Comparison of ENCODE assay signal across 8 cellular contexts in the genomic region with DNA sequence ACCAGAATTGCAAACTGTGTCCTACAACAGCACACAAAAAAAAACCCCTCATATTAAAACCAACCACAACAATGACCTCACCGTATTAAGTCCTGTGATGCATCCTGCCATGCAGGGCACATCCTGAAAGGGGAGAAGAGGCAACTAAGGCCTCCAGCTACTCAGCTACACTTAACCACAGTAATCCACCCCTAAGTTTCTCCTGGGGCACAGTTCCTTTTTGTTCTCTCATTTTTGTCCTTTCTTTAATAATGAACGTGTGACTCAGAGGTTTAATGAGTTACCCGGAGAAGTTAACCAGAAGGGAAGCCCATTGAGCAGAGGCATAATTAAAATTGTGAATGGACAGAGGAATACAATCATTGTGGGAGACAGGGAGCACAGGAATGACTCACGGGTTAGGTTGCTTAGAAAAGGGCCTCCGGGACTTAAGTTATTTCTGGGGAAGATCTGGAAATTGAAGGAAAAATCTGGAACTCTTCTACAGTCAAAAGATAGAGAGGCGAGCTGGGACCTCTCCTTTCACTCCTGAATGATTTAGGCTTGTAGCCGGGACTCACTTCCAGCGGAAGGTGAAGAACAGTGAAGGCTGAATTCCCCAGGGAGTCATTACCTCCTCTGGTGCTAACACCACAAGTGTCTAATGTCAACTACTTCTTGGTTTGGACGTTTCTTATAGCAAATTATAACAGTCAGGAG. TPM values are rescaled to one million over a fixed set of nuclear protein-coding genes. Genes with fewer than 3 reads are reported as not detected.
A peak's percentile ranks its signal among the peaks of the same experiment; 100 is the strongest.
DNase-seq lines count a peak whose midpoint lies in the region; ATAC-seq and TF ChIP-seq lines count a peak whose summit lies in the region.

No MANE protein-coding gene starts in this region.

- H3K4me3 ChIP-seq in SJSA1 (no peak overlapping the region), adrenal gland (no peak overlapping the region), thyroid gland (replicated peaks in 1 of 3) (no peak overlapping the region)

- H3K36me3 Mint-ChIP-seq in activated CD4-positive, alpha-beta memory T cell treated with anti-CD3 and anti-CD28 coated beads for 36 hours, result peaks cover 12% of the 10 kb centered on the region
- peaks cover 14% of the 10 kb centered on the region for H3K36me3 Mint-ChIP-seq in activated CD4-positive, alpha-beta memory T cell treated with anti-CD3 and anti-CD28 coated beads, Interleukin-2, amount 10 ng/mL, durations not matched to agents 7 days and 5 days (ENCODE audit: low read depth)
- peaks cover 8% of the 10 kb centered on the region for H3K36me3 Mint-ChIP-seq in activated T-helper 2 cell treated with anti-CD3 and anti-CD28 coated beads, Interferon-gamma antibody, Interleukin-2, Interleukin-4, amounts not matched to agents 10 μg/mL and 5 μg/mL and 100 μg/mL, durations not matched to agents 14 hours and 24 hours and 36 hours (ENCODE audit: low read depth)

- H3K9me3 Mint-ChIP-seq in activated CD4-positive, alpha-beta memory T cell treated with anti-CD3 and anti-CD28 coated beads for 36 hours, result peaks cover 19% of the 10 kb centered on the region
- peaks cover 23% of the 10 kb centered on the region for H3K9me3 Mint-ChIP-seq in activated CD4-positive, alpha-beta memory T cell treated with anti-CD3 and anti-CD28 coated beads, Interleukin-2, amount 10 ng/mL, durations not matched to agents 7 days and 5 days
- peaks cover 16% of the 10 kb centered on the region for H3K9me3 Mint-ChIP-seq in activated T-helper 2 cell treated with anti-CD3 and anti-CD28 coated beads, Interferon-gamma antibody, Interleukin-2, Interleukin-4, amounts not matched to agents 10 μg/mL and 5 μg/mL and 100 μg/mL, durations not matched to agents 14 hours and 24 hours and 36 hours

- CTCF ChIA-PET in activated CD4-positive, alpha-beta memory T cell treated with anti-CD3 and anti-CD28 coated beads for 36 hours (lab: Charles Lee), result no interaction called here
- CTCF ChIA-PET in activated CD4-positive, alpha-beta memory T cell treated with anti-CD3 and anti-CD28 coated beads, Interleukin-2, amount 10 ng/mL, durations not matched to agents 7 days and 5 days (lab: Charles Lee), result no interaction called here

- no peak overlapping the region for H3K27ac Mint-ChIP-seq in activated CD4-positive, alpha-beta memory T cell treated with anti-CD3 and anti-CD28 coated beads for 36 hours
- no peak overlapping the region for H3K27ac Mint-ChIP-seq in activated CD4-positive, alpha-beta memory T cell treated with anti-CD3 and anti-CD28 coated beads, Interleukin-2, amount 10 ng/mL, durations not matched to agents 7 days and 5 days
- H3K27ac Mint-ChIP-seq in activated T-helper 2 cell treated with anti-CD3 and anti-CD28 coated beads, Interferon-gamma antibody, Interleukin-2, Interleukin-4, amounts not matched to agents 10 μg/mL and 5 μg/mL and 100 μg/mL, durations not matched to agents 14 hours and 24 hours and 36 hours, result no peak overlapping the region

- TF ChIP-seq CTCF in adrenal gland (IDR thresholded peaks at IDR 0.05) (no peak), thyroid gland (IDR thresholded peaks at IDR 0.05) (no peak)

- 72 to 77% (median 73%) methylated on average over 9 of the region's 9 CpGs for WGBS in adrenal gland, 4 donors
- WGBS in thyroid gland, 2 donors, result 55 to 82% methylated on average over 9 of the region's 9 CpGs

- intact Hi-C loops in activated CD4-positive, alpha-beta memory T cell treated with anti-CD3 and anti-CD28 coated beads for 36 hours (cut with micrococcal nuclease), result no loop called here
- intact Hi-C loops in adrenal gland (cut with DNase I), result no loop called here
- intact Hi-C loops in thyroid gland (cut with DNase I), result no loop called here
- intact Hi-C loops in activated T-helper 2 cell treated with anti-CD3 and anti-CD28 coated beads, Interferon-gamma antibody, Interleukin-2, Interleukin-4, amounts not matched to agents 10 μg/mL and 5 μg/mL and 100 μg/mL, durations not matched to agents 14 hours and 24 hours and 36 hours (cut with micrococcal nuclease), result no loop called here

- POLR2A ChIA-PET in activated CD4-positive, alpha-beta memory T cell treated with anti-CD3 and anti-CD28 coated beads for 36 hours (lab: Charles Lee), result no interaction called here
- POLR2A ChIA-PET in activated CD4-positive, alpha-beta memory T cell treated with anti-CD3 and anti-CD28 coated beads, Interleukin-2, amount 10 ng/mL, durations not matched to agents 7 days and 5 days (lab: Charles Lee), result no interaction called here

- H3K9me3 ChIP-seq in SJSA1 (replicated peaks) (no peaks in the 10 kb centered on the region), adrenal gland (replicated peaks in 1 of 3) (no peaks in the 10 kb centered on the region), thyroid gland (no peaks in the 10 kb centered on the region)

- H3K27ac ChIP-seq in SJSA1 (peak overlapping the region; percentile 86), adrenal gland (no peak overlapping the region), thyroid gland (no peak overlapping the region)

- ATAC-seq in HG03175 (IDR thresholded peaks at IDR 0.05; ENCODE audit: unreplicated experiment), result peak; percentile 88

- peaks cover 32% of the 10 kb centered on the region for H3K4me1 Mint-ChIP-seq in activated CD4-positive, alpha-beta memory T cell treated with anti-CD3 and anti-CD28 coated beads for 36 hours (ENCODE audit: low read depth)
- peaks cover 12% of the 10 kb centered on the region for H3K4me1 Mint-ChIP-seq in activated CD4-positive, alpha-beta memory T cell treated with anti-CD3 and anti-CD28 coated beads, Interleukin-2, amount 10 ng/mL, durations not matched to agents 7 days and 5 days
- peaks cover 12% of the 10 kb centered on the region for H3K4me1 Mint-ChIP-seq in activated T-helper 2 cell treated with anti-CD3 and anti-CD28 coated beads, Interferon-gamma antibody, Interleukin-2, Interleukin-4, amounts not matched to agents 10 μg/mL and 5 μg/mL and 100 μg/mL, durations not matched to agents 14 hours and 24 hours and 36 hours (ENCODE audit: low read depth)

- DNase-seq in activated CD4-positive, alpha-beta memory T cell treated with anti-CD3 and anti-CD28 coated beads for 36 hours, result peak; percentile 33
- no peak for DNase-seq in activated CD4-positive, alpha-beta memory T cell treated with anti-CD3 and anti-CD28 coated beads, Interleukin-2, amount 10 ng/mL, durations not matched to agents 7 days and 5 days
- DNase-seq in SJSA1 (ENCODE audit: low read depth in 1 of 2, low spot score in 2 of 2) (peak; percentile 76 to 93), islet precursor cell (peak; percentile 85), adrenal gland (no peak), thyroid gland (no peak)
- no peak for DNase-seq in activated T-helper 2 cell treated with anti-CD3 and anti-CD28 coated beads, Interferon-gamma antibody, Interleukin-2, Interleukin-4, amounts not matched to agents 10 μg/mL and 5 μg/mL and 100 μg/mL, durations not matched to agents 14 hours and 24 hours and 36 hours (ENCODE audit: low spot score)

- TF ChIP-seq POLR2A in adrenal gland (IDR thresholded peaks at IDR 0.05) (no peak), thyroid gland (IDR thresholded peaks at IDR 0.05) (no peak)

- no peaks in the 10 kb centered on the region for H3K27me3 Mint-ChIP-seq in activated CD4-positive, alpha-beta memory T cell treated with anti-CD3 and anti-CD28 coated beads for 36 hours
- H3K27me3 Mint-ChIP-seq in activated CD4-positive, alpha-beta memory T cell treated with anti-CD3 and anti-CD28 coated beads, Interleukin-2, amount 10 ng/mL, durations not matched to agents 7 days and 5 days, result no peaks in the 10 kb centered on the region
- H3K27me3 Mint-ChIP-seq in activated T-helper 2 cell treated with anti-CD3 and anti-CD28 coated beads, Interferon-gamma antibody, Interleukin-2, Interleukin-4, amounts not matched to agents 10 μg/mL and 5 μg/mL and 100 μg/mL, durations not matched to agents 14 hours and 24 hours and 36 hours (ENCODE audit: low read depth), result no peaks in the 10 kb centered on the region

- H3K4me1 ChIP-seq in SJSA1 (replicated peaks), result peaks cover 37% of the 10 kb centered on the region
- H3K4me1 ChIP-seq in adrenal gland (replicated peaks in 1 of 2), result peaks cover 8 to 43% of the 10 kb centered on the region in 2 donors
- no peaks in the 10 kb centered on the region for H3K4me1 ChIP-seq in thyroid gland

- H3K36me3 ChIP-seq in SJSA1, result no peaks in the 10 kb centered on the region
- no peaks in the 10 kb centered on the region for H3K36me3 ChIP-seq in adrenal gland (replicated peaks in 1 of 2)
- H3K36me3 ChIP-seq in thyroid gland, result no peaks in the 10 kb centered on the region

- H3K4me3 Mint-ChIP-seq in activated CD4-positive, alpha-beta memory T cell treated with anti-CD3 and anti-CD28 coated beads for 36 hours, result no peak overlapping the region
- H3K4me3 Mint-ChIP-seq in activated CD4-positive, alpha-beta memory T cell treated with anti-CD3 and anti-CD28 coated beads, Interleukin-2, amount 10 ng/mL, durations not matched to agents 7 days and 5 days, result no peak overlapping the region
- H3K4me3 Mint-ChIP-seq in activated T-helper 2 cell treated with anti-CD3 and anti-CD28 coated beads, Interferon-gamma antibody, Interleukin-2, Interleukin-4, amounts not matched to agents 10 μg/mL and 5 μg/mL and 100 μg/mL, durations not matched to agents 14 hours and 24 hours and 36 hours (ENCODE audit: low read depth), result no peak overlapping the region

- H3K27me3 ChIP-seq in SJSA1 (replicated peaks) (no peaks in the 10 kb centered on the region), adrenal gland (no peaks in the 10 kb centered on the region), thyroid gland (no peaks in the 10 kb centered on the region)

RNA-seq across cellular contexts. Expression of a gene that starts 36.9 kb away (rescaled TPM):
- 10 to 100 TPM; 25.3 to 26.2 TPM for total RNA-seq in activated CD4-positive, alpha-beta memory T cell treated with anti-CD3 and anti-CD28 coated beads for 36 hours
- 10 to 100 TPM; 27.8 to 28.8 TPM for total RNA-seq in activated CD4-positive, alpha-beta memory T cell treated with anti-CD3 and anti-CD28 coated beads, Interleukin-2, amount 10 ng/mL, durations not matched to agents 7 days and 5 days
- total RNA-seq in SJSA1 (2014; rRNA removed; shearing (Covaris generic)), result 1.3 and 2.2 TPM in 2 replicates
- total RNA-seq in adrenal gland (1 to 10 TPM; 3.6 to 7.7 (median 6.9) TPM), thyroid gland (10 to 100 TPM in 3 of 4 donors, 1 to 10 TPM in 1; 9.7 to 13.5 (median 12.5) TPM)
- 1 to 10 TPM; 6.9 to 7.7 (median 7.6) TPM for polyA plus RNA-seq in adrenal gland
- 33.7 and 34.2 TPM in 2 replicates for total RNA-seq in activated T-helper 2 cell treated with anti-CD3 and anti-CD28 coated beads, Interferon-gamma antibody, Interleukin-2, Interleukin-4, amounts not matched to agents 10 μg/mL and 5 μg/mL and 100 μg/mL, durations not matched to agents 14 hours and 24 hours and 36 hours

Comparison
In these comparisons a context has a peak if more than half of its experiments do, and no peak if none do; other contexts are left out.
1. DNase-seq: peak in activated CD4-positive, alpha-beta memory T cell treated with anti-CD3 and anti-CD28 coated beads for 36 hours (single experiment), SJSA1 (2 of 2) and islet precursor cell (single experiment); none in activated CD4-positive, alpha-beta memory T cell treated with anti-CD3 and anti-CD28 coated beads, Interleukin-2, amount 10 ng/mL, durations not matched to agents 7 days and 5 days (single experiment), adrenal gland (0 of 7), thyroid gland (0 of 2) and activated T-helper 2 cell treated with anti-CD3 and anti-CD28 coated beads, Interferon-gamma antibody, Interleukin-2, Interleukin-4, amounts not matched to agents 10 μg/mL and 5 μg/mL and 100 μg/mL, durations not matched to agents 14 hours and 24 hours and 36 hours (single experiment).